Comparison of ENCODE assay signal across 8 cellular contexts in genomic region chr4:139734201-139734874, GRCh38.
DNase-seq lines count a peak whose midpoint lies in the region; ATAC-seq lines count a peak whose summit lies in the region.

No MANE protein-coding gene starts in this region.

- peak overlapping the region; percentile 37 to 46 for H3K4me3 Mint-ChIP-seq in effector memory CD8-positive, alpha-beta T cell

- H3K27ac ChIP-seq in aorta (ENCODE audit: low read depth in 1 of 2, low read length in 2 of 2), result no peak overlapping the region

- ATAC-seq in effector memory CD8-positive, alpha-beta T cell (replicated peaks), result no peak
- peak; percentile 65 for ATAC-seq in aorta (ENCODE audit: low FRiP score)
- ATAC-seq in HG03342 (IDR thresholded peaks at IDR 0.05; ENCODE audit: unreplicated experiment), result no peak
- no peak for ATAC-seq in HG02763 (IDR thresholded peaks at IDR 0.05; ENCODE audit: unreplicated experiment)

- intact Hi-C loops in aorta (cut with DNase I), result loop anchor here (2.0 to 10.0 kb wide), 5 partner anchors 418 to 593 kb away; partner anchors contain the start of gene MAML3 (in 1 of the 2)

- H3K27me3 Mint-ChIP-seq in effector memory CD8-positive, alpha-beta T cell, result peaks cover 60 to 80% of the 10 kb centered on the region in 2 donors

- no peaks in the 10 kb centered on the region for H3K36me3 Mint-ChIP-seq in effector memory CD8-positive, alpha-beta T cell (ENCODE audit: insufficient read depth)

- no peaks in the 10 kb centered on the region for H3K9me3 Mint-ChIP-seq in effector memory CD8-positive, alpha-beta T cell

- no peaks in the 10 kb centered on the region for H3K9me3 ChIP-seq in aorta (ENCODE audit: control insufficient read depth, low read length)

- DNase-seq in EL (peak; percentile 31), NOMO-1 (lab: John Stamatoyannopoulos, UW; ENCODE audit: unreplicated experiment in 2 of 2) (peak; percentile 22 to 73), mucosa of gallbladder (ENCODE audit: low spot score) (peak; percentile 3), aorta (no peak), NCI-H2107 treated with DMSO at 0.1 percent for 48 hours (lab: John Stamatoyannopoulos, UW; ENCODE audit: unreplicated experiment) (no peak)
- no peak for DNase-seq in effector memory CD8-positive, alpha-beta T cell

- peaks cover 0 to 3% of the 10 kb centered on the region in 2 donors for H3K36me3 ChIP-seq in aorta (ENCODE audit: control insufficient read depth in 1 of 2, insufficient read depth in 2 of 2, low read length in 1 of 2)

- peak overlapping the region; percentile 57 to 72 for H3K4me3 ChIP-seq in aorta (ENCODE audit: low read length in 2 of 2)

- peaks cover 0 to 2% of the 10 kb centered on the region in 2 donors for H3K4me1 ChIP-seq in aorta (ENCODE audit: control insufficient read depth in 1 of 2, insufficient read depth in 2 of 2, low read length in 2 of 2)

- no peak overlapping the region for H3K27ac Mint-ChIP-seq in effector memory CD8-positive, alpha-beta T cell

- H3K4me1 Mint-ChIP-seq in effector memory CD8-positive, alpha-beta T cell (ENCODE audit: low read depth in 2 of 2), result peaks cover 1 to 4% of the 10 kb centered on the region in 2 donors

- 2% methylated on average over 14 of the region's 14 CpGs for WGBS in aorta, 2 donors

- H3K27me3 ChIP-seq in aorta (ENCODE audit: control insufficient read depth in 1 of 2, insufficient read depth in 2 of 2, low read length in 1 of 2), result no peaks in the 10 kb centered on the region

Comparison
In these comparisons a context has a peak if more than half of its experiments do, and no peak if none do; other contexts are left out.
1. DNase-seq: peak in EL (single experiment), NOMO-1 (2 of 2) and mucosa of gallbladder (single experiment); none in effector memory CD8-positive, alpha-beta T cell (0 of 3), aorta (0 of 2) and NCI-H2107 treated with DMSO at 0.1 percent for 48 hours (single experiment).